Comparison of ENCODE assay signal across 9 cellular contexts in the genomic region with DNA sequence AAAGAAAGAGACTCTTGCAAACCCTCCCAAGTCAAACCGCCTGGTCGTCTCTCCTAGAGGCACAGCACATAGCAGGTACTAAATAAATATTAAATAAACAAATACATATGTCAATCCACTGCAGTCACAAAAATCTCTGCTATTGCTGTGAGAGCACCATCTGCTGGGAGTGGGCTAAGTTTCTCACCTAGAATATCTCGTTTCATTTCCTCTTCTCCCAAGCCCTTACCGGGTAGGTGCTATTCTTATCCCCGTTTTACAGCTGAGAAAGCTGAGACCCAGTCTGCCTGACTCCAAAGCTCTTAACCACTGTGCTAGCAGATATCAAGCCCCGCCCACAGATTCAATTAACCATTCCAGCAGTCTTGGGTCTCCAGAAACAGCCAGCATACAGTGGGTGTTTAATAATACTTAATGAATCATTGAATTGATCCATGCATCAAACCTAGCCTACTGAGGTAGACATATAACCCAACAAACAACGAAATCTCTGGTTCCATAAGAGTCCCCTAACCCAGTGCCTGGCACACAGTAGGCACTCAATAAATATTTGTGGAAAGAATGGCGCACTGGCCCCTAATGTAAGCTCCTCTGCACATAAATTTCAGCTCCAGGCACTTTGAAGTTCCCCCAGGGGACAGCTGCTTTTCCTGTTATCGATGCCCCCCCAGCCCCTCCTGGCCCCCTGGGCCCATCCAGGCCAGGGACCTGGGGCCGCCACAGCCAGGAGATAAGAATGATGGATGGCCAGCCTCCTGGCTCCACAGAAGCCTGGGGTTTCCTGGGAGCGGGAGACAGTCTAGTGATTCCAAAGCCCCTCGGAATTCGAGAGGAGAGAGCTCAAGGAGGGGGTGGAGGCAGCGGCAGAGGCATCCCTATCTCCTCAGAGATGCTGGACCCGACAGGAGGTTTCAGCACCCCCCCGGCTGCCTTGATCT.
DNase-seq lines count a peak whose midpoint lies in the region; ATAC-seq and TF ChIP-seq lines count a peak whose summit lies in the region.
"Had no signal": no experiment of that assay in that cellular context is flagged by ENCODE, and none has a peak within 500 bp of the region (broad histone marks: within the 10 kb centered on the region; RNA-seq: fewer than 3 reads in every experiment).

No MANE protein-coding gene starts in this region.

- H3K36me3 ChIP-seq in esophagus muscularis mucosa, result no peaks in the 10 kb centered on the region
- H3K36me3 ChIP-seq: left lung had no signal

- no peak overlapping the region for H3K4ac ChIP-seq in H9 (ENCODE audit: low read depth, low read length)

- no peaks in the 10 kb centered on the region for H3K23me2 ChIP-seq in H9 (ENCODE audit: insufficient read length, low read depth, low read length, poor library complexity, severe bottlenecking)

- no peak overlapping the region for H3K4me3 Mint-ChIP-seq in H9

- H3K27me3 ChIP-seq in esophagus muscularis mucosa (peaks cover 0 to 53% (median 3%) of the 10 kb centered on the region in 4 donors), H9 (ENCODE audit: insufficient read depth, low read length) (no peaks in the 10 kb centered on the region)

- H3K9me3 ChIP-seq in esophagus muscularis mucosa (no peaks in the 10 kb centered on the region), H9 (ENCODE audit: control insufficient read depth, low read depth, low read length) (no peaks in the 10 kb centered on the region)
- H3K9me3 ChIP-seq: left lung had no signal

- H3K4me1 Mint-ChIP-seq in H9, result peaks cover 14 to 25% of the 10 kb centered on the region in 2 experiments

- TF ChIP-seq CTCF in GM12875 (IDR thresholded peaks at IDR 0.05; ENCODE audit: borderline replicate concordance, insufficient read depth, low read depth, low read length), result peak; percentile 39
- TF ChIP-seq CTCF in esophagus muscularis mucosa (IDR thresholded peaks at IDR 0.05), result no peak
- no peak; the same call in 1 of the 3 replicates for TF ChIP-seq CTCF in H9 (conservative IDR thresholded peaks at IDR 0.05)

- no peaks in the 10 kb centered on the region for H3K36me3 Mint-ChIP-seq in H9 (ENCODE audit: insufficient read depth in 1 of 3, low read depth in 3 of 3)

- no peak overlapping the region for H4K8ac ChIP-seq in H9 (replicated peaks; ENCODE audit: insufficient read length, low read depth, low read length)

- H3T11ph ChIP-seq in H9 (ENCODE audit: low read length), result no peak overlapping the region

- no peak overlapping the region for H3K56ac ChIP-seq in H9 (ENCODE audit: insufficient read length, low read depth, low read length)

- H2BK15ac ChIP-seq in H9 (ENCODE audit: low read depth, low read length), result no peak overlapping the region

- no peak for TF ChIP-seq EP300 in esophagus muscularis mucosa (IDR thresholded peaks at IDR 0.05)

- H3K79me2 ChIP-seq in H9 (ENCODE audit: insufficient read depth, low read length), result no peaks in the 10 kb centered on the region

- no peaks in the 10 kb centered on the region for H4K20me1 ChIP-seq in H9 (ENCODE audit: control insufficient read depth, insufficient read depth, insufficient read length)

- TF ChIP-seq POLR2A in esophagus muscularis mucosa (IDR thresholded peaks at IDR 0.05; ENCODE audit: low read depth), result no peak

- no peak overlapping the region for H3K9ac ChIP-seq in H9 (ENCODE audit: extremely low read depth, insufficient read length, low read length)

- H2BK12ac ChIP-seq in H9 (ENCODE audit: insufficient read length, low read depth, low read length), result no peak overlapping the region

- no peak overlapping the region for H2BK20ac ChIP-seq in H9 (ENCODE audit: low read depth, low read length, poor library complexity, severe bottlenecking)

- no peak overlapping the region for H3K4me2 ChIP-seq in H9 (ENCODE audit: insufficient read depth, insufficient read length, low read length)

- no peak overlapping the region for H4K5ac ChIP-seq in H9 (ENCODE audit: insufficient read length, low read depth, low read length)

- H3K27me3 Mint-ChIP-seq in H9 (ENCODE audit: low read depth), result peaks cover 8% of the 10 kb centered on the region

- no peaks in the 10 kb centered on the region for H3K4me1 ChIP-seq in esophagus muscularis mucosa
- H3K4me1 ChIP-seq in H9 (ENCODE audit: insufficient read depth, low read length), result peaks cover 2% of the 10 kb centered on the region; the same call in 1 of the 2 replicates
- H3K4me1 ChIP-seq: left lung had no signal

- no peak overlapping the region for H3K27ac Mint-ChIP-seq in H9

- H4K91ac ChIP-seq in H9 (ENCODE audit: insufficient read length, low read depth, low read length), result no peak overlapping the region

- no peak overlapping the region for H3K14ac ChIP-seq in H9 (ENCODE audit: insufficient read depth, low read length)

- WGBS in esophagus muscularis mucosa, result 21% methylated on average over 13 of the region's 16 CpGs
- no CpG with 5 or more reads among the region's 16 CpGs for WGBS in H9 (ENCODE audit: extremely low coverage, insufficient read length, low lambda C conversion rate)

- DNase-seq in esophagus muscularis mucosa (ENCODE audit: extremely low spot score) (peak; percentile 91), mesenteric fat pad (ENCODE audit: low spot score) (no peak), H9 (no peak), mucosa of gallbladder (ENCODE audit: low spot score) (no peak), anterior cingulate cortex (lab: John Stamatoyannopoulos, UW) (no peak)
- DNase-seq: left lung had no signal

- H2AFZ ChIP-seq in H9 (ENCODE audit: low read length), result no peak overlapping the region

- H3K79me1 ChIP-seq in H9 (ENCODE audit: insufficient read depth, low read depth, low read length, poor library complexity, severe bottlenecking), result no peaks in the 10 kb centered on the region

- H2BK5ac ChIP-seq in H9 (ENCODE audit: insufficient read length, low read length), result no peak overlapping the region

- no peak overlapping the region for H3K23ac ChIP-seq in H9 (ENCODE audit: insufficient read length, low read depth, low read length)

- no peak overlapping the region for H2AK5ac ChIP-seq in H9 (ENCODE audit: insufficient read length, low read length)

- intact Hi-C loops in esophagus muscularis mucosa (cut with DNase I), result no loop called here

- H3K27ac ChIP-seq in esophagus muscularis mucosa (replicated peaks in 1 of 4), result no peak overlapping the region
- H3K27ac ChIP-seq in H9 (ENCODE audit: insufficient read length, low read depth, low read length), result no peak overlapping the region
- H3K27ac ChIP-seq: left lung had no signal

- no peak overlapping the region for H2BK120ac ChIP-seq in H9 (ENCODE audit: low read depth, low read length, poor library complexity, severe bottlenecking)

- H3K9me3 Mint-ChIP-seq in H9, result no peaks in the 10 kb centered on the region

- ATAC-seq in GM21515 (IDR thresholded peaks at IDR 0.05; ENCODE audit: unreplicated experiment) (peak; percentile 97), HG03521 (IDR thresholded peaks at IDR 0.05; ENCODE audit: unreplicated experiment) (peak; percentile 91)
- ATAC-seq: left lung had no signal

- H3K4me3 ChIP-seq in GM12875 (ENCODE audit: low read depth, low read length) (no peak overlapping the region), esophagus muscularis mucosa (no peak overlapping the region)
- H3K4me3 ChIP-seq: left lung had no signal

- no peak overlapping the region for H3K18ac ChIP-seq in H9 (ENCODE audit: insufficient read length, low read depth, low read length)
